1 cellular context compared by ENCODE assay signal in the genomic region with DNA sequence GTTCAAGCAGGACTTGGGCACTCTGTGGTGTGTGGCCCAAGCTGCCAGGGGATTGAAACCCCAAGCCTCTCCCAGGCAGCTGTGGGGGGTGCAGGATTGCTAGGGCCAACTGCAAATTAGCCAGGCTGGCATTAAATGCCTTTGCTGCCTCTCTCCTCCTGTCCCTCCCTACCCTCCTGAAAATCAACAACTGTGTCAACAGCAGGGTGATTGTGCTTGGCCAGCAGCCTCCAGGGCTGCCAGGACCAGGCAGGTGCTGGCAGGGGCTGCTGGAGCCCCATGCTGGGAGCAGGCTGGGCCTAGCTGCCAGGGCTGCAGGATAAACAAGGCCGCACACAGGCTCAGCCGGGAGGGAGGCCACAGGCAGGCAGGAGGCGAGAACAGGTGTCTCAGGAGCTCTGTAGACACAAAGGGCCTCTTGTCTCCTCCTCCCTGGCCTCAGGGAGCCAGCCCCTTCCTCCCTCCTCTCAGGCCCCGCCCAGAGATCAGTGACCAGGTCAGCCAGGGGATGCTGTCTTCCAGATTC.
TF ChIP-seq lines count a peak whose summit lies in the region.

No MANE protein-coding gene starts in this region.

TF ChIP-seq in HepG2, 621 proteins besides CTCF, POLR2A, EP300 and RAD21 (continues in another document):
- 0 out of 2 replicates have a peak, but pooled peaks have one; percentile 53 for TF ChIP-seq ZNF614 (CRISPR knock-in tag; IDR thresholded peaks at IDR 0.05; ENCODE audit: borderline replicate concordance)
- TF ChIP-seq SOX5 (CRISPR knock-in tag; IDR thresholded peaks at IDR 0.05; ENCODE audit: borderline replicate concordance) = peak; percentile 54; the same call in 1 of the 2 replicates
- TF ChIP-seq ZNF24 (IDR thresholded peaks at IDR 0.05) = no peak
- TF ChIP-seq ZNF629 (CRISPR knock-in tag; conservative IDR thresholded peaks at IDR 0.05) = no peak
- TF ChIP-seq THAP11 (CRISPR knock-in tag; IDR thresholded peaks at IDR 0.05) = 0 out of 2 replicates have a peak, but pooled peaks have one; percentile 38
- TF ChIP-seq RXRB (CRISPR knock-in tag; IDR thresholded peaks at IDR 0.05; ENCODE audit: borderline replicate concordance) = no peak
- TF ChIP-seq ZKSCAN5 (CRISPR knock-in tag; IDR thresholded peaks at IDR 0.05) = peak; percentile 88
- TF ChIP-seq, protein P1, sequence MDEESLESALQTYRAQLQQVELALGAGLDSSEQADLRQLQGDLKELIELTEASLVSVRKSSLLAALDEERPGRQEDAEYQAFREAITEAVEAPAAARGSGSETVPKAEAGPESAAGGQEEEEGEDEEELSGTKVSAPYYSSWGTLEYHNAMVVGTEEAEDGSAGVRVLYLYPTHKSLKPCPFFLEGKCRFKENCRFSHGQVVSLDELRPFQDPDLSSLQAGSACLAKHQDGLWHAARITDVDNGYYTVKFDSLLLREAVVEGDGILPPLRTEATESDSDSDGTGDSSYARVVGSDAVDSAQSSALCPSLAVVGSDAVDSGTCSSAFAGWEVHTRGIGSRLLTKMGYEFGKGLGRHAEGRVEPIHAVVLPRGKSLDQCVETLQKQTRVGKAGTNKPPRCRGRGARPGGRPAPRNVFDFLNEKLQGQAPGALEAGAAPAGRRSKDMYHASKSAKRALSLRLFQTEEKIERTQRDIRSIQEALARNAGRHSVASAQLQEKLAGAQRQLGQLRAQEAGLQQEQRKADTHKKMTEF (CRISPR knock-in tag; IDR thresholded peaks at IDR 0.05) = 0 out of 2 replicates have a peak, but pooled peaks have one; percentile 43
- 0 out of 2 replicates have a peak, but pooled peaks have one; percentile 29 for TF ChIP-seq HDAC2 (CRISPR knock-in tag; IDR thresholded peaks at IDR 0.05)
- TF ChIP-seq, protein P2, sequence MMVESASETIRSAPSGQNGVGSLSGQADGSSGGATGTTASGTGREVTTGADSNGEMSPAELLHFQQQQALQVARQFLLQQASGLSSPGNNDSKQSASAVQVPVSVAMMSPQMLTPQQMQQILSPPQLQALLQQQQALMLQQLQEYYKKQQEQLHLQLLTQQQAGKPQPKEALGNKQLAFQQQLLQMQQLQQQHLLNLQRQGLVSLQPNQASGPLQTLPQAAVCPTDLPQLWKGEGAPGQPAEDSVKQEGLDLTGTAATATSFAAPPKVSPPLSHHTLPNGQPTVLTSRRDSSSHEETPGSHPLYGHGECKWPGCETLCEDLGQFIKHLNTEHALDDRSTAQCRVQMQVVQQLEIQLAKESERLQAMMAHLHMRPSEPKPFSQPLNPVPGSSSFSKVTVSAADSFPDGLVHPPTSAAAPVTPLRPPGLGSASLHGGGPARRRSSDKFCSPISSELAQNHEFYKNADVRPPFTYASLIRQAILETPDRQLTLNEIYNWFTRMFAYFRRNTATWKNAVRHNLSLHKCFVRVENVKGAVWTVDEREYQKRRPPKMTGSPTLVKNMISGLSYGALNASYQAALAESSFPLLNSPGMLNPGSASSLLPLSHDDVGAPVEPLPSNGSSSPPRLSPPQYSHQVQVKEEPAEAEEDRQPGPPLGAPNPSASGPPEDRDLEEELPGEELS (CRISPR knock-in tag; IDR thresholded peaks at IDR 0.05) = peak; percentile 16
- TF ChIP-seq SP5 (CRISPR knock-in tag; IDR thresholded peaks at IDR 0.05; ENCODE audit: borderline replicate concordance, low read depth) = no peak; the same call in 1 of the 2 replicates
- peak; percentile 55 for TF ChIP-seq RBM39 (IDR thresholded peaks at IDR 0.05; ENCODE audit: low read depth, low read length, poor library complexity, severe bottlenecking)
- TF ChIP-seq, protein P3, sequence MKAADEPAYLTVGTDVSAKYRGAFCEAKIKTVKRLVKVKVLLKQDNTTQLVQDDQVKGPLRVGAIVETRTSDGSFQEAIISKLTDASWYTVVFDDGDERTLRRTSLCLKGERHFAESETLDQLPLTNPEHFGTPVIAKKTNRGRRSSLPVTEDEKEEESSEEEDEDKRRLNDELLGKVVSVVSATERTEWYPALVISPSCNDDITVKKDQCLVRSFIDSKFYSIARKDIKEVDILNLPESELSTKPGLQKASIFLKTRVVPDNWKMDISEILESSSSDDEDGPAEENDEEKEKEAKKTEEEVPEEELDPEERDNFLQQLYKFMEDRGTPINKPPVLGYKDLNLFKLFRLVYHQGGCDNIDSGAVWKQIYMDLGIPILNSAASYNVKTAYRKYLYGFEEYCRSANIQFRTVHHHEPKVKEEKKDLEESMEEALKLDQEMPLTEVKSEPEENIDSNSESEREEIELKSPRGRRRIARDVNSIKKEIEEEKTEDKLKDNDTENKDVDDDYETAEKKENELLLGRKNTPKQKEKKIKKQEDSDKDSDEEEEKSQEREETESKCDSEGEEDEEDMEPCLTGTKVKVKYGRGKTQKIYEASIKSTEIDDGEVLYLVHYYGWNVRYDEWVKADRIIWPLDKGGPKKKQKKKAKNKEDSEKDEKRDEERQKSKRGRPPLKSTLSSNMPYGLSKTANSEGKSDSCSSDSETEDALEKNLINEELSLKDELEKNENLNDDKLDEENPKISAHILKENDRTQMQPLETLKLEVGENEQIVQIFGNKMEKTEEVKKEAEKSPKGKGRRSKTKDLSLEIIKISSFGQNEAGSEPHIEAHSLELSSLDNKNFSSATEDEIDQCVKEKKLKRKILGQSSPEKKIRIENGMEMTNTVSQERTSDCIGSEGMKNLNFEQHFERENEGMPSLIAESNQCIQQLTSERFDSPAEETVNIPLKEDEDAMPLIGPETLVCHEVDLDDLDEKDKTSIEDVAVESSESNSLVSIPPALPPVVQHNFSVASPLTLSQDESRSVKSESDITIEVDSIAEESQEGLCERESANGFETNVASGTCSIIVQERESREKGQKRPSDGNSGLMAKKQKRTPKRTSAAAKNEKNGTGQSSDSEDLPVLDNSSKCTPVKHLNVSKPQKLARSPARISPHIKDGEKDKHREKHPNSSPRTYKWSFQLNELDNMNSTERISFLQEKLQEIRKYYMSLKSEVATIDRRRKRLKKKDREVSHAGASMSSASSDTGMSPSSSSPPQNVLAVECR (CRISPR knock-in tag; IDR thresholded peaks at IDR 0.05; ENCODE audit: borderline replicate concordance) = peak; percentile 45; the same call in 1 of the 2 replicates
- peak; percentile 43; the same call in 1 of the 2 replicates for TF ChIP-seq DR1 (CRISPR knock-in tag; IDR thresholded peaks at IDR 0.05)
- no peak for TF ChIP-seq SOX13 (IDR thresholded peaks at IDR 0.05)
- TF ChIP-seq SOX13 (CRISPR knock-in tag; conservative IDR thresholded peaks at IDR 0.05 in 1 of 2, IDR thresholded peaks at IDR 0.05 in 1 of 2) = peak in 1 of 2 experiments; percentile 72; a peak in 2 of 4 replicates
- 0 out of 2 replicates have a peak, but pooled peaks have one; percentile 24 for TF ChIP-seq MED1 (CRISPR knock-in tag; IDR thresholded peaks at IDR 0.05)
- no peak for TF ChIP-seq STAT5B (CRISPR knock-in tag; IDR thresholded peaks at IDR 0.05)
- TF ChIP-seq, protein P4, sequence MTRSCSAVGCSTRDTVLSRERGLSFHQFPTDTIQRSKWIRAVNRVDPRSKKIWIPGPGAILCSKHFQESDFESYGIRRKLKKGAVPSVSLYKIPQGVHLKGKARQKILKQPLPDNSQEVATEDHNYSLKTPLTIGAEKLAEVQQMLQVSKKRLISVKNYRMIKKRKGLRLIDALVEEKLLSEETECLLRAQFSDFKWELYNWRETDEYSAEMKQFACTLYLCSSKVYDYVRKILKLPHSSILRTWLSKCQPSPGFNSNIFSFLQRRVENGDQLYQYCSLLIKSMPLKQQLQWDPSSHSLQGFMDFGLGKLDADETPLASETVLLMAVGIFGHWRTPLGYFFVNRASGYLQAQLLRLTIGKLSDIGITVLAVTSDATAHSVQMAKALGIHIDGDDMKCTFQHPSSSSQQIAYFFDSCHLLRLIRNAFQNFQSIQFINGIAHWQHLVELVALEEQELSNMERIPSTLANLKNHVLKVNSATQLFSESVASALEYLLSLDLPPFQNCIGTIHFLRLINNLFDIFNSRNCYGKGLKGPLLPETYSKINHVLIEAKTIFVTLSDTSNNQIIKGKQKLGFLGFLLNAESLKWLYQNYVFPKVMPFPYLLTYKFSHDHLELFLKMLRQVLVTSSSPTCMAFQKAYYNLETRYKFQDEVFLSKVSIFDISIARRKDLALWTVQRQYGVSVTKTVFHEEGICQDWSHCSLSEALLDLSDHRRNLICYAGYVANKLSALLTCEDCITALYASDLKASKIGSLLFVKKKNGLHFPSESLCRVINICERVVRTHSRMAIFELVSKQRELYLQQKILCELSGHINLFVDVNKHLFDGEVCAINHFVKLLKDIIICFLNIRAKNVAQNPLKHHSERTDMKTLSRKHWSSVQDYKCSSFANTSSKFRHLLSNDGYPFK (CRISPR knock-in tag; IDR thresholded peaks at IDR 0.05; ENCODE audit: borderline replicate concordance) = peak; percentile 60; the same call in 1 of the 2 replicates
- TF ChIP-seq KLF16 (CRISPR knock-in tag; IDR thresholded peaks at IDR 0.05) = 0 out of 4 replicates have a peak, but pooled peaks of 1 of the 2 experiments have one; percentile 48
- TF ChIP-seq, protein P5, sequence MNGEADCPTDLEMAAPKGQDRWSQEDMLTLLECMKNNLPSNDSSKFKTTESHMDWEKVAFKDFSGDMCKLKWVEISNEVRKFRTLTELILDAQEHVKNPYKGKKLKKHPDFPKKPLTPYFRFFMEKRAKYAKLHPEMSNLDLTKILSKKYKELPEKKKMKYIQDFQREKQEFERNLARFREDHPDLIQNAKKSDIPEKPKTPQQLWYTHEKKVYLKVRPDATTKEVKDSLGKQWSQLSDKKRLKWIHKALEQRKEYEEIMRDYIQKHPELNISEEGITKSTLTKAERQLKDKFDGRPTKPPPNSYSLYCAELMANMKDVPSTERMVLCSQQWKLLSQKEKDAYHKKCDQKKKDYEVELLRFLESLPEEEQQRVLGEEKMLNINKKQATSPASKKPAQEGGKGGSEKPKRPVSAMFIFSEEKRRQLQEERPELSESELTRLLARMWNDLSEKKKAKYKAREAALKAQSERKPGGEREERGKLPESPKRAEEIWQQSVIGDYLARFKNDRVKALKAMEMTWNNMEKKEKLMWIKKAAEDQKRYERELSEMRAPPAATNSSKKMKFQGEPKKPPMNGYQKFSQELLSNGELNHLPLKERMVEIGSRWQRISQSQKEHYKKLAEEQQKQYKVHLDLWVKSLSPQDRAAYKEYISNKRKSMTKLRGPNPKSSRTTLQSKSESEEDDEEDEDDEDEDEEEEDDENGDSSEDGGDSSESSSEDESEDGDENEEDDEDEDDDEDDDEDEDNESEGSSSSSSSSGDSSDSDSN (CRISPR knock-in tag; IDR thresholded peaks at IDR 0.05) = peak; percentile 94
- 0 out of 2 replicates have a peak, but pooled peaks have one; percentile 25 for TF ChIP-seq ZNF792 (CRISPR knock-in tag; IDR thresholded peaks at IDR 0.05)
- peak; percentile 82 for TF ChIP-seq FOXA3 (CRISPR knock-in tag; IDR thresholded peaks at IDR 0.05)
- peak; percentile 50; the same call in 1 of the 2 replicates for TF ChIP-seq ZNF768 (CRISPR knock-in tag; IDR thresholded peaks at IDR 0.05)
- TF ChIP-seq NCOA1 (CRISPR knock-in tag; IDR thresholded peaks at IDR 0.05) = no peak
- no peak for TF ChIP-seq ZNF33B (CRISPR knock-in tag; IDR thresholded peaks at IDR 0.05)
- no peak for TF ChIP-seq SOX6 (IDR thresholded peaks at IDR 0.05)
- TF ChIP-seq SOX6 (CRISPR knock-in tag; IDR thresholded peaks at IDR 0.05) = peak; percentile 70
- TF ChIP-seq ZNF501 (CRISPR knock-in tag; IDR thresholded peaks at IDR 0.05) = 0 out of 2 replicates have a peak, but pooled peaks have one; percentile 23
- TF ChIP-seq, protein P6, sequence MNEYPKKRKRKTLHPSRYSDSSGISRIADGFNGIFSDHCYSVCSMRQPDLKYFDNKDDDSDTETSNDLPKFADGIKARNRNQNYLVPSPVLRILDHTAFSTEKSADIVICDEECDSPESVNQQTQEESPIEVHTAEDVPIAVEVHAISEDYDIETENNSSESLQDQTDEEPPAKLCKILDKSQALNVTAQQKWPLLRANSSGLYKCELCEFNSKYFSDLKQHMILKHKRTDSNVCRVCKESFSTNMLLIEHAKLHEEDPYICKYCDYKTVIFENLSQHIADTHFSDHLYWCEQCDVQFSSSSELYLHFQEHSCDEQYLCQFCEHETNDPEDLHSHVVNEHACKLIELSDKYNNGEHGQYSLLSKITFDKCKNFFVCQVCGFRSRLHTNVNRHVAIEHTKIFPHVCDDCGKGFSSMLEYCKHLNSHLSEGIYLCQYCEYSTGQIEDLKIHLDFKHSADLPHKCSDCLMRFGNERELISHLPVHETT (CRISPR knock-in tag; conservative IDR thresholded peaks at IDR 0.05) = no peak
- TF ChIP-seq, protein P7, sequence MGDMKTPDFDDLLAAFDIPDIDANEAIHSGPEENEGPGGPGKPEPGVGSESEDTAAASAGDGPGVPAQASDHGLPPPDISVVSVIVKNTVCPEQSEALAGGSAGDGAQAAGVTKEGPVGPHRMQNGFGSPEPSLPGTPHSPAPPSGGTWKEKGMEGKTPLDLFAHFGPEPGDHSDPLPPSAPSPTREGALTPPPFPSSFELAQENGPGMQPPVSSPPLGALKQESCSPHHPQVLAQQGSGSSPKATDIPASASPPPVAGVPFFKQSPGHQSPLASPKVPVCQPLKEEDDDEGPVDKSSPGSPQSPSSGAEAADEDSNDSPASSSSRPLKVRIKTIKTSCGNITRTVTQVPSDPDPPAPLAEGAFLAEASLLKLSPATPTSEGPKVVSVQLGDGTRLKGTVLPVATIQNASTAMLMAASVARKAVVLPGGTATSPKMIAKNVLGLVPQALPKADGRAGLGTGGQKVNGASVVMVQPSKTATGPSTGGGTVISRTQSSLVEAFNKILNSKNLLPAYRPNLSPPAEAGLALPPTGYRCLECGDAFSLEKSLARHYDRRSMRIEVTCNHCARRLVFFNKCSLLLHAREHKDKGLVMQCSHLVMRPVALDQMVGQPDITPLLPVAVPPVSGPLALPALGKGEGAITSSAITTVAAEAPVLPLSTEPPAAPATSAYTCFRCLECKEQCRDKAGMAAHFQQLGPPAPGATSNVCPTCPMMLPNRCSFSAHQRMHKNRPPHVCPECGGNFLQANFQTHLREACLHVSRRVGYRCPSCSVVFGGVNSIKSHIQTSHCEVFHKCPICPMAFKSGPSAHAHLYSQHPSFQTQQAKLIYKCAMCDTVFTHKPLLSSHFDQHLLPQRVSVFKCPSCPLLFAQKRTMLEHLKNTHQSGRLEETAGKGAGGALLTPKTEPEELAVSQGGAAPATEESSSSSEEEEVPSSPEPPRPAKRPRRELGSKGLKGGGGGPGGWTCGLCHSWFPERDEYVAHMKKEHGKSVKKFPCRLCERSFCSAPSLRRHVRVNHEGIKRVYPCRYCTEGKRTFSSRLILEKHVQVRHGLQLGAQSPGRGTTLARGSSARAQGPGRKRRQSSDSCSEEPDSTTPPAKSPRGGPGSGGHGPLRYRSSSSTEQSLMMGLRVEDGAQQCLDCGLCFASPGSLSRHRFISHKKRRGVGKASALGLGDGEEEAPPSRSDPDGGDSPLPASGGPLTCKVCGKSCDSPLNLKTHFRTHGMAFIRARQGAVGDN (CRISPR knock-in tag; IDR thresholded peaks at IDR 0.05) = peak; percentile 93
- peak; percentile 40; the same call in 1 of the 2 replicates for TF ChIP-seq CBX5 (CRISPR knock-in tag; IDR thresholded peaks at IDR 0.05; ENCODE audit: borderline replicate concordance)
- no peak for TF ChIP-seq ZNF460 (CRISPR knock-in tag; IDR thresholded peaks at IDR 0.05; ENCODE audit: borderline replicate concordance)
- TF ChIP-seq, protein P8, sequence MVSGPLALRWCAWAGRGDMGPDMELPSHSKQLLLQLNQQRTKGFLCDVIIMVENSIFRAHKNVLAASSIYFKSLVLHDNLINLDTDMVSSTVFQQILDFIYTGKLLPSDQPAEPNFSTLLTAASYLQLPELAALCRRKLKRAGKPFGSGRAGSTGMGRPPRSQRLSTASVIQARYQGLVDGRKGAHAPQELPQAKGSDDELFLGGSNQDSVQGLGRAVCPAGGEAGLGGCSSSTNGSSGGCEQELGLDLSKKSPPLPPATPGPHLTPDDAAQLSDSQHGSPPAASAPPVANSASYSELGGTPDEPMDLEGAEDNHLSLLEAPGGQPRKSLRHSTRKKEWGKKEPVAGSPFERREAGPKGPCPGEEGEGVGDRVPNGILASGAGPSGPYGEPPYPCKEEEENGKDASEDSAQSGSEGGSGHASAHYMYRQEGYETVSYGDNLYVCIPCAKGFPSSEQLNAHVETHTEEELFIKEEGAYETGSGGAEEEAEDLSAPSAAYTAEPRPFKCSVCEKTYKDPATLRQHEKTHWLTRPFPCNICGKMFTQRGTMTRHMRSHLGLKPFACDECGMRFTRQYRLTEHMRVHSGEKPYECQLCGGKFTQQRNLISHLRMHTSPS (CRISPR knock-in tag; IDR thresholded peaks at IDR 0.05; ENCODE audit: low read depth) = peak; percentile 96
